ENCODE assay signal across 10 cellular contexts in the genomic region with DNA sequence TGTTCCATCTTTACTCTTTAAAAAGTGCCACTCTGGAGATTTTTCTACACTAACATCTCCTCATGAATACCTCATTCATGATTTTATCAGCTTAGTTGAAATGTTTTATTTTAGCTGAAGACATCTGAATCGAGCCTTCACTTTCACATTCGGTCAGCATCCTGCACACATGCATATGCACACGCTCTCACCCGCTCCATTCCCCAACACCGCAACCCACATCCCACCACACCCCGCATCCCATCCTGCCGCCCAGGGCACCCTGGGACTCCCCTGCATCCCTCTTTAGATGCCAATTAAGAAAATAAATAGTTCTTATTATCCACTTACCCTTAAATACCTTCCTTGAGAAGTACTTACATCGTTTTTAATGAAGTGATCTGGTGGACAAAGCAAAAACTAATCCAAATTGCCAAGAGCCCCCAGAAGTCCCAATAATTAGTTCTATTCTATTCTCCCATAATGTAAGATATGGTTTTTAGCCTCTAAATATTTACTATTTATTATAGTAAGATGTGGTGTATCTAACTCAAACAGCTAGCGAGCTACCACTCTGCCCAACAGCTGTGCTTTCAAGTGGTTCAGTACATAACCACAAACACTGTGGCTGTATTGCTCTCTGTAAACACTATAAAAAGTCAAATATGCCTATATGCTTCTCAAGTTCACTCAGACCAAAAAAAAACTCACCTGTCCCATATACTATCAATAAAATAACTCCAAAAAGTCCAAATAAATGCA. TPM values are rescaled to one million over a fixed set of nuclear protein-coding genes. Genes with fewer than 3 reads are reported as not detected.
DNase-seq lines count a peak whose midpoint lies in the region; FAIRE-seq and TF ChIP-seq lines count a peak whose summit lies in the region.
"Had no signal": no experiment of that assay in that cellular context is flagged by ENCODE, and none has a peak within 500 bp of the region (broad histone marks: within the 10 kb centered on the region; RNA-seq: fewer than 3 reads in every experiment).

No MANE protein-coding gene starts in this region.

- peaks cover 58% of the 10 kb centered on the region for H3K4me1 Mint-ChIP-seq in HFFc6 (ENCODE audit: low read depth)
- peaks cover 77% of the 10 kb centered on the region for H3K4me1 Mint-ChIP-seq in T-helper 2 cell treated with Interferon-gamma antibody and Interleukin-4, amounts not matched to agents 5 μg/mL and 100 μg/mL, for 36 hours (ENCODE audit: low read depth)

- peaks cover 3% of the 10 kb centered on the region for H3K27me3 ChIP-seq in adrenal gland
- H3K27me3 ChIP-seq: stomach had no signal

- no peak overlapping the region for H3K4me3 Mint-ChIP-seq in HFFc6
- H3K4me3 Mint-ChIP-seq in T-helper 2 cell treated with Interferon-gamma antibody and Interleukin-4, amounts not matched to agents 5 μg/mL and 100 μg/mL, for 36 hours, result peak overlapping the region; percentile 68

- FAIRE-seq in H54 (lab: Jason Lieb, UNC), result no peak

- 81 to 88% (median 86%) methylated on average over 9 of the region's 9 CpGs for WGBS in adrenal gland, 4 donors

- H3K27ac ChIP-seq in adrenal gland, result no peak overlapping the region
- H3K27ac ChIP-seq: stomach had no signal

- no peaks in the 10 kb centered on the region for H3K36me3 Mint-ChIP-seq in HFFc6 (ENCODE audit: low read depth)
- peaks cover 53% of the 10 kb centered on the region for H3K36me3 Mint-ChIP-seq in T-helper 2 cell treated with Interferon-gamma antibody and Interleukin-4, amounts not matched to agents 5 μg/mL and 100 μg/mL, for 36 hours (ENCODE audit: low read depth)

- H3K4me1 ChIP-seq in adrenal gland (replicated peaks in 1 of 2), result no peaks in the 10 kb centered on the region
- H3K4me1 ChIP-seq: stomach had no signal

- no peaks in the 10 kb centered on the region for H3K27me3 Mint-ChIP-seq in HFFc6 (ENCODE audit: insufficient read depth)
- H3K27me3 Mint-ChIP-seq in T-helper 2 cell treated with Interferon-gamma antibody and Interleukin-4, amounts not matched to agents 5 μg/mL and 100 μg/mL, for 36 hours (ENCODE audit: low read depth), result no peaks in the 10 kb centered on the region

- no peaks in the 10 kb centered on the region for H3K36me3 ChIP-seq in adrenal gland (replicated peaks in 1 of 2)
- H3K36me3 ChIP-seq: stomach had no signal

- intact Hi-C loops in adrenal gland (cut with DNase I), result no loop called here

- H3K9me3 Mint-ChIP-seq in HFFc6, result no peaks in the 10 kb centered on the region
- peaks cover 46% of the 10 kb centered on the region for H3K9me3 Mint-ChIP-seq in T-helper 2 cell treated with Interferon-gamma antibody and Interleukin-4, amounts not matched to agents 5 μg/mL and 100 μg/mL, for 36 hours

- no peak for TF ChIP-seq CTCF in HFFc6 (IDR thresholded peaks at IDR 0.05)
- no peak for TF ChIP-seq CTCF in adrenal gland (IDR thresholded peaks at IDR 0.05)

- peak overlapping the region; percentile 78 for H3K27ac Mint-ChIP-seq in HFFc6
- H3K27ac Mint-ChIP-seq in T-helper 2 cell treated with Interferon-gamma antibody and Interleukin-4, amounts not matched to agents 5 μg/mL and 100 μg/mL, for 36 hours, result peak overlapping the region; percentile 97

- TF ChIP-seq POLR2A in adrenal gland (IDR thresholded peaks at IDR 0.05), result no peak
- TF ChIP-seq POLR2A in H54 (IDR thresholded peaks at IDR 0.05; ENCODE audit: low read depth, low read length), result no peak

- DNase-seq in HFFc6 (no peak), hippocampal formation (lab: John Stamatoyannopoulos, UW) (no peak), adrenal gland (no peak), H54 (ENCODE audit: insufficient read length, low spot score) (no peak), HUDEP-2 (lab: John Stamatoyannopoulos, UW; ENCODE audit: unreplicated experiment in 76 of 76) (no peak)
- peak; percentile 78 for DNase-seq in T-helper 2 cell treated with Interferon-gamma antibody and Interleukin-4, amounts not matched to agents 5 μg/mL and 100 μg/mL, for 36 hours (ENCODE audit: low spot score)
- DNase-seq in activated naive CD4-positive, alpha-beta T cell treated with Interleukin-2 at 50 U/mL for 16 hours, result peak; percentile 50
- DNase-seq in stimulated activated CD4-positive, alpha-beta T cell treated with anti-CD3 and anti-CD28 coated beads, Interleukin-2, amount 100 ng/mL, for 48 hours, result peak; percentile 31 to 36
- DNase-seq: stomach had no signal

- H3K9me3 ChIP-seq in adrenal gland (replicated peaks in 1 of 3), result no peaks in the 10 kb centered on the region
- H3K9me3 ChIP-seq: stomach had no signal

- H3K4me3 ChIP-seq in adrenal gland, result no peak overlapping the region
- H3K4me3 ChIP-seq: stomach had no signal

RNA-seq across cellular contexts. Expression of a gene that starts 38.2 kb away (rescaled TPM):
- total RNA-seq in HFFc6 (2021; fragmentation: NEBNext Ultra II Directional; extraction: Animal tissue kit (Norgen Biotek cat#: 25700)), result not detected
- 1 to 10 TPM in 3 of 8 donors, under 1 TPM in 4, not detected in 1; 0.21 to 4.7 (median 0.65) TPM for total RNA-seq in adrenal gland
- polyA plus RNA-seq in adrenal gland, result 1 to 10 TPM in 2 of 3 donors, under 1 TPM in 1; 0.88 to 1.3 (median 1.0) TPM
- total RNA-seq: G401, stomach had no signal

RNA-seq across cellular contexts. Expression of a gene that starts 40.2 kb away (rescaled TPM):
- total RNA-seq in HFFc6 (2021; fragmentation: NEBNext Ultra II Directional; extraction: Animal tissue kit (Norgen Biotek cat#: 25700)), result not detected
- total RNA-seq in adrenal gland, result 1 to 10 TPM in 3 of 8 donors, under 1 TPM in 3, not detected in 2; 0.41 to 5.1 (median 1.4) TPM
- polyA plus RNA-seq in adrenal gland, result 1 to 10 TPM; 2.0 to 9.7 (median 4.2) TPM
- total RNA-seq: G401 had no signal

Comparison
In these comparisons a context has a peak if more than half of its experiments do, and no peak if none do; other contexts are left out.
1. DNase-seq: peak in T-helper 2 cell treated with Interferon-gamma antibody and Interleukin-4, amounts not matched to agents 5 μg/mL and 100 μg/mL, for 36 hours (single experiment), activated naive CD4-positive, alpha-beta T cell treated with Interleukin-2 at 50 U/mL for 16 hours (single experiment) and stimulated activated CD4-positive, alpha-beta T cell treated with anti-CD3 and anti-CD28 coated beads, Interleukin-2, amount 100 ng/mL, for 48 hours (2 of 2); none in HFFc6 (single experiment), hippocampal formation (0 of 2), adrenal gland (0 of 7), H54 (single experiment) and HUDEP-2 (0 of 76).